1 cellular context compared by ENCODE assay signal in genomic region chr11:102305352-102306047, GRCh38.
A peak's percentile ranks its signal among the peaks of the same experiment; 100 is the strongest.
TF ChIP-seq lines count a peak whose summit lies in the region.

No MANE protein-coding gene starts in this region.

TF ChIP-seq in K562, 482 proteins besides CTCF, POLR2A, EP300 and RAD21:
- TF ChIP-seq MAFF (IDR thresholded peaks at IDR 0.05; ENCODE audit: low read length) (peak; percentile 64), MAFG (tag; conservative IDR thresholded peaks at IDR 0.05) (peak; percentile 71), C11orf30 (IDR thresholded peaks at IDR 0.05; ENCODE audit: low read depth) (peak; percentile 74), BDP1 (IDR thresholded peaks at IDR 0.05; ENCODE audit: insufficient read depth, insufficient read length) (no peak), MAFK (IDR thresholded peaks at IDR 0.05; ENCODE audit: low read length) (peak; percentile 55), PCBP1 (IDR thresholded peaks at IDR 0.05; ENCODE audit: low read depth, low read length, poor library complexity, severe bottlenecking) (no peak), JUN (IDR thresholded peaks at IDR 0.05; ENCODE audit: borderline replicate concordance, low read depth, low read length) (no peak), JUN (CRISPR knock-in tag; IDR thresholded peaks at IDR 0.05; ENCODE audit: borderline replicate concordance) (no peak), ZNF316 (IDR thresholded peaks at IDR 0.05) (peak; percentile 79)
